Comparison of ENCODE assay signal across 25 cellular contexts in the genomic region with DNA sequence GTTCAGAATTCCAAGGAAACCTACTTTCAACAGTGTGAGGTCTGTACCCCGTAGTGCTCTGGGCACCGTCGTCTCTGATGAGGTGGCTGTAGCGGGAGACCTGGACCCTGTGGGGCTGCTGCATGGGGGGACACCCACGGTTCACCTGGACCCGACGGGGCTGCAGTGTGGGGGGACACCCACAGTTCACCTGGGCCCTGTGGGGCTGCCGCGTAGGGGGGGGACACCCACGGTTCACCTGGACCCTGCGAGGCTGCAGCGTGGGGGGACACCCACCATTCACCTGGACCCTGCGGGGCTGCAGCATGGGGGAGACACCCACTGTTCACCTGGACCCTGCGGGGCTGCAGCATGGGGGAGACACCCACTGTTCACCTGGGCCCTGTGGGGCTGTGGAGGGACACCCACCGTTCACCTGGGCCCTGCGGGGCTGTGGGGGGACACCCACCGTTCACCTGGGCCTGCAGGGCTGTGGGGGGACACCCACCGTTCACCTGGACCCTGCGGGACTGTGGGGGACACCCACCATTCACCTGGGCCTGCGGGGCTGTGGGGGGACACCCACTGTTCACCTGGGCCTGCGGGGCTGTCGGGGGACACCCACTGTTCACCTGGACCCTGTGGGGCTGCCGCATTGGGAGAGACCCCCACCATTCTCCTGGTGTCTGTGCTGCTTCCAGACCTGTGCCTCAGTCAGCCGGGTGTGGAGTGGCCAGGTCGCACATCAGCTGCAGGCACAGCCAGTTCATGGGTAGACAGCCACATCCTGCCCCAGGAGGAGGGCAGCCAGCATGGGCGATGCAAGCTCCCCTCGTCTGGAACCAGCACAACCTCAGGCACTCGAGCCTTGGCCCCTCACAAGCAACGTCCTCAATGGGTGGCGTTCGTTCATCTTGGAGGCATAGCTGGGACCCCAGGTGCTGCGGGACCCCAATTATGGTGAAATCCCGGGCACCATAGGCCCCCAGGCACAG.
"Had no signal": no experiment of that assay in that cellular context is flagged by ENCODE, and none has a peak within 500 bp of the region (broad histone marks: within the 10 kb centered on the region; RNA-seq: fewer than 3 reads in every experiment).

No MANE protein-coding gene starts in this region.

- H3K4me1 Mint-ChIP-seq: central memory CD8-positive, alpha-beta T cell had no signal

- H3K4me1 ChIP-seq: gastrocnemius medialis, heart left ventricle, left lung, pancreas, tibial nerve, upper lobe of left lung, uterus had no signal

- H3K27ac ChIP-seq: gastrocnemius medialis, heart left ventricle, hepatocyte, left lung, neutrophil, pancreas, thoracic aorta, tibial nerve, upper lobe of left lung, uterus had no signal

- H3K27me3 ChIP-seq: hepatocyte, neutrophil, pancreas, tibial nerve, upper lobe of left lung, uterus had no signal

- DNase-seq: cortex of kidney; effector CD4-positive, alpha-beta T cell; foreskin fibroblast; gastrocnemius medialis; heart left ventricle; left cardiac atrium; left lung; mesendoderm; natural killer cell; pancreas; stimulated activated CD4-positive, alpha-beta T cell treated with anti-CD3 and anti-CD28 coated beads, Interleukin-12 subunit alpha, Interleukin-12 subunit beta, amount 100 ng/mL, for 4 hours; stimulated activated CD4-positive, alpha-beta T cell treated with anti-CD3 and anti-CD28 coated beads, Interleukin-1b, Interleukin-23, amount 100 ng/mL, for 48 hours; stimulated activated CD4-positive, alpha-beta T cell treated with anti-CD3 and anti-CD28 coated beads, Interleukin-4, amount 100 ng/mL, for 1 hour; stimulated activated CD8-positive, alpha-beta memory T cell treated with anti-CD3 and anti-CD28 coated beads, Interleukin-4, amount 100 ng/mL, for 48 hours; stimulated activated naive CD4-positive, alpha-beta T cell treated with Interleukin-2 at 50 U/mL for 16 hours; uterus had no signal

- H3K4me3 Mint-ChIP-seq: central memory CD8-positive, alpha-beta T cell; natural killer cell had no signal

- H2AFZ ChIP-seq: hepatocyte had no signal

- H3K9me3 Mint-ChIP-seq: central memory CD8-positive, alpha-beta T cell; natural killer cell had no signal

- H3K36me3 ChIP-seq: gastrocnemius medialis, heart left ventricle, left lung, neutrophil, pancreas, thoracic aorta, tibial nerve, upper lobe of left lung, uterus had no signal

- H3K4me2 ChIP-seq: hepatocyte, smooth muscle cell had no signal

- H3K9me3 ChIP-seq: gastrocnemius medialis, heart left ventricle, left lung, neutrophil, pancreas, thoracic aorta, tibial nerve, upper lobe of left lung, uterus had no signal

- H3K27ac Mint-ChIP-seq: natural killer cell, progenitor cell of endocrine pancreas had no signal

- ATAC-seq: gastrocnemius medialis, left cardiac atrium, left lung, natural killer cell, pancreas, sciatic nerve had no signal

- H3K36me3 Mint-ChIP-seq: natural killer cell had no signal

- H3K4me3 ChIP-seq: gastrocnemius medialis, heart left ventricle, hepatocyte, left lung, pancreas, smooth muscle cell, thoracic aorta, tibial nerve, upper lobe of left lung, uterus had no signal
